Comparison of ENCODE assay signal across 20 cellular contexts in genomic region chr13:27440408-27440807, GRCh38. TPM values are rescaled to one million over a fixed set of nuclear protein-coding genes. Genes with fewer than 3 reads are reported as not detected.
DNase-seq lines count a peak whose midpoint lies in the region; ATAC-seq and TF ChIP-seq lines count a peak whose summit lies in the region.
"Had no signal": no experiment of that assay in that cellular context is flagged by ENCODE, and none has a peak within 500 bp of the region (broad histone marks: within the 10 kb centered on the region; RNA-seq: fewer than 3 reads in every experiment).

No MANE protein-coding gene starts in this region.

- no peak overlapping the region for H3K9ac ChIP-seq in OCI-LY1 (ENCODE audit: low read length)

- H3K27ac ChIP-seq in OCI-LY1 (ENCODE audit: low read depth, low read length, poor library complexity, severe bottlenecking) = peak overlapping the region; percentile 45
- H3K27ac ChIP-seq: body of pancreas, heart left ventricle, ovary, right lobe of liver, SJCRH30 had no signal

- no peak for DNase-seq in activated naive CD4-positive, alpha-beta T cell treated with anti-CD3 and anti-CD28 coated beads, Interleukin-2, amount 50 U/mL, for 16 hours
- DNase-seq in natural killer cell treated with Interleukin-12 subunit alpha and Interleukin-12 subunit beta and Interleukin-15 and Interleukin-18, amount 100 ng/mL, for 72 hours (ENCODE audit: low spot score) = no peak
- DNase-seq in NOMO-1 treated with dmso at 0.1 percent for 144 hours (lab: John Stamatoyannopoulos, UW; ENCODE audit: unreplicated experiment) (no peak), T-helper 1 cell (no peak)
- DNase-seq: ACHN; activated naive CD4-positive, alpha-beta T cell; body of pancreas; heart left ventricle; NCI-H2029 treated with DMSO at 0.1 percent for 48 hours; NCI-H524 treated with DMSO at 0.1 percent for 48 hours; ovary; right lobe of liver; SJCRH30 had no signal

- peaks cover 52% of the 10 kb centered on the region for H3K4me1 Mint-ChIP-seq in activated naive CD4-positive, alpha-beta T cell treated with anti-CD3 and anti-CD28 coated beads, Interleukin-2, amount 50 U/mL, for 24 hours
- H3K4me1 Mint-ChIP-seq in natural killer cell treated with Interleukin-12 subunit alpha and Interleukin-12 subunit beta and Interleukin-15 and Interleukin-18, amount 100 ng/mL, for 72 hours (ENCODE audit: low read depth in 2 of 2) = peaks cover 42 to 43% of the 10 kb centered on the region in 2 donors

- no peaks in the 10 kb centered on the region for H3K9me3 Mint-ChIP-seq in activated naive CD4-positive, alpha-beta T cell treated with anti-CD3 and anti-CD28 coated beads, Interleukin-2, amount 50 U/mL, for 24 hours
- no peaks in the 10 kb centered on the region for H3K9me3 Mint-ChIP-seq in natural killer cell treated with Interleukin-12 subunit alpha and Interleukin-12 subunit beta and Interleukin-15 and Interleukin-18, amount 100 ng/mL, for 72 hours
- H3K9me3 Mint-ChIP-seq: stimulated activated naive CD8-positive, alpha-beta T cell treated with anti-CD3 and anti-CD28 coated beads, Interleukin-15, Interleukin-2, amounts not matched to agents 100 ng/mL and 50 ng/mL, for 24 hours; type B pancreatic cell had no signal

- peak; percentile 64 for ATAC-seq in GM21423 (IDR thresholded peaks at IDR 0.05; ENCODE audit: unreplicated experiment)
- ATAC-seq in natural killer cell treated with Interleukin-12 subunit alpha and Interleukin-12 subunit beta and Interleukin-15 and Interleukin-18, amount 100 ng/mL, for 72 hours = peak in 1 of 2 donors; percentile 53
- ATAC-seq in HG02973 (IDR thresholded peaks at IDR 0.05; ENCODE audit: unreplicated experiment) = no peak
- ATAC-seq: body of pancreas, heart left ventricle, right lobe of liver had no signal

- H3K9me2 ChIP-seq in OCI-LY1 (ENCODE audit: low read depth, low read length) = no peaks in the 10 kb centered on the region

- no peak for TF ChIP-seq CTCF in OCI-LY1 (IDR thresholded peaks at IDR 0.05; ENCODE audit: low read length)

- H3K4me1 ChIP-seq in OCI-LY1 (ENCODE audit: insufficient read depth, low read length, severe bottlenecking) = peaks cover 18% of the 10 kb centered on the region
- H3K4me1 ChIP-seq: body of pancreas, right lobe of liver, SJCRH30 had no signal

- H3K36me3 ChIP-seq in OCI-LY1 (ENCODE audit: insufficient read depth, low read length) = peaks cover 18% of the 10 kb centered on the region
- H3K36me3 ChIP-seq: ovary had no signal

- no peaks in the 10 kb centered on the region for H4K20me1 ChIP-seq in OCI-LY1 (ENCODE audit: insufficient read depth, low read length)

- no peak overlapping the region for H3K4me3 ChIP-seq in OCI-LY1 (ENCODE audit: low read depth, low read length, poor library complexity, severe bottlenecking)
- H3K4me3 ChIP-seq: body of pancreas, heart left ventricle, lung, ovary, right lobe of liver, SJCRH30 had no signal

- no peaks in the 10 kb centered on the region for H3K27me3 ChIP-seq in OCI-LY1 (ENCODE audit: insufficient read depth, low read length)
- H3K27me3 ChIP-seq: body of pancreas, heart left ventricle, ovary, right lobe of liver, SJCRH30 had no signal

- H3K4me3 Mint-ChIP-seq in activated naive CD4-positive, alpha-beta T cell treated with anti-CD3 and anti-CD28 coated beads, Interleukin-2, amount 50 U/mL, for 24 hours = no peak overlapping the region
- H3K4me3 Mint-ChIP-seq in natural killer cell treated with Interleukin-12 subunit alpha and Interleukin-12 subunit beta and Interleukin-15 and Interleukin-18, amount 100 ng/mL, for 72 hours = peak overlapping the region; percentile 38
- H3K4me3 Mint-ChIP-seq: stimulated activated naive CD8-positive, alpha-beta T cell treated with anti-CD3 and anti-CD28 coated beads, Interleukin-15, Interleukin-2, amounts not matched to agents 100 ng/mL and 50 ng/mL, for 24 hours; type B pancreatic cell had no signal

- no peaks in the 10 kb centered on the region for H3K27me3 Mint-ChIP-seq in activated naive CD4-positive, alpha-beta T cell treated with anti-CD3 and anti-CD28 coated beads, Interleukin-2, amount 50 U/mL, for 24 hours
- H3K27me3 Mint-ChIP-seq in natural killer cell treated with Interleukin-12 subunit alpha and Interleukin-12 subunit beta and Interleukin-15 and Interleukin-18, amount 100 ng/mL, for 72 hours = no peaks in the 10 kb centered on the region
- H3K27me3 Mint-ChIP-seq: stimulated activated naive CD8-positive, alpha-beta T cell treated with anti-CD3 and anti-CD28 coated beads, Interleukin-15, Interleukin-2, amounts not matched to agents 100 ng/mL and 50 ng/mL, for 24 hours; type B pancreatic cell had no signal

- no peaks in the 10 kb centered on the region; the same call in 1 of the 2 replicates for H3F3A ChIP-seq in OCI-LY1 (ENCODE audit: insufficient read depth, low read length)

- 0 out of 2 replicates have a peak, but pooled peaks cover 4% of the 10 kb centered on the region for H3K79me2 ChIP-seq in OCI-LY1 (ENCODE audit: insufficient read depth, low read length)

- no peak overlapping the region for H3K4me2 ChIP-seq in OCI-LY1 (ENCODE audit: low read length)

- peak overlapping the region; percentile 64 for H3K27ac Mint-ChIP-seq in activated naive CD4-positive, alpha-beta T cell treated with anti-CD3 and anti-CD28 coated beads, Interleukin-2, amount 50 U/mL, for 24 hours
- H3K27ac Mint-ChIP-seq in natural killer cell treated with Interleukin-12 subunit alpha and Interleukin-12 subunit beta and Interleukin-15 and Interleukin-18, amount 100 ng/mL, for 72 hours = peak overlapping the region; percentile 40 to 73
- H3K27ac Mint-ChIP-seq: stimulated activated naive CD8-positive, alpha-beta T cell treated with anti-CD3 and anti-CD28 coated beads, Interleukin-15, Interleukin-2, amounts not matched to agents 100 ng/mL and 50 ng/mL, for 24 hours; type B pancreatic cell had no signal

- H3K36me3 Mint-ChIP-seq in activated naive CD4-positive, alpha-beta T cell treated with anti-CD3 and anti-CD28 coated beads, Interleukin-2, amount 50 U/mL, for 24 hours = peaks cover 12% of the 10 kb centered on the region
- H3K36me3 Mint-ChIP-seq in natural killer cell treated with Interleukin-12 subunit alpha and Interleukin-12 subunit beta and Interleukin-15 and Interleukin-18, amount 100 ng/mL, for 72 hours = peaks cover 36% of the 10 kb centered on the region

- H2AFZ ChIP-seq in OCI-LY1 (ENCODE audit: low read length) = no peak overlapping the region

- H3K9me3 ChIP-seq in OCI-LY1 (ENCODE audit: low read length) = no peaks in the 10 kb centered on the region
- H3K9me3 ChIP-seq: body of pancreas, heart left ventricle, ovary, right lobe of liver, SJCRH30 had no signal

RNA-seq across cellular contexts. Expression of gene MTIF3, which starts 10.0 kb away (rescaled TPM):
- 10 to 100 TPM; 31.4 to 41.8 TPM for total RNA-seq in natural killer cell treated with Interleukin-12 subunit alpha and Interleukin-12 subunit beta and Interleukin-15 and Interleukin-18, amount 100 ng/mL, for 72 hours

RNA-seq across cellular contexts. Expression of gene GTF3A, which starts 16.0 kb away (rescaled TPM):
- total RNA-seq in natural killer cell treated with Interleukin-12 subunit alpha and Interleukin-12 subunit beta and Interleukin-15 and Interleukin-18, amount 100 ng/mL, for 72 hours = 100 to 1,000 TPM; 107 to 244 TPM
